20 cellular contexts compared by ENCODE assay signal in genomic region chr4:183532823-183533222, GRCh38. TPM values are rescaled to one million over a fixed set of nuclear protein-coding genes. Genes with fewer than 3 reads are reported as not detected.
DNase-seq lines count a peak whose midpoint lies in the region; ATAC-seq and TF ChIP-seq lines count a peak whose summit lies in the region.
"Had no signal": no experiment of that assay in that cellular context is flagged by ENCODE, and none has a peak within 500 bp of the region (broad histone marks: within the 10 kb centered on the region; RNA-seq: fewer than 3 reads in every experiment).

No MANE protein-coding gene starts in this region.

- no peaks in the 10 kb centered on the region for H4K20me1 ChIP-seq in hepatocyte (ENCODE audit: insufficient read depth, poor library complexity, severe bottlenecking)

- DNase-seq in ACHN, result peak; percentile 57
- DNase-seq in HS-5 (ENCODE audit: low read depth), result peak; percentile 44
- DNase-seq in astrocyte of the hippocampus (ENCODE audit: low read depth, low spot score), result peak; percentile 76
- DNase-seq in hepatocyte (ENCODE audit: low spot score), result peak; percentile 21
- no peak for DNase-seq in dermis blood vessel endothelial cell
- no peak for DNase-seq in NOMO-1 treated with dmso at 0.1 percent for 144 hours (lab: John Stamatoyannopoulos, UW; ENCODE audit: unreplicated experiment)
- DNase-seq: activated naive CD4-positive, alpha-beta T cell treated with anti-CD3 and anti-CD28 coated beads, Interleukin-2, amount 10 ng/mL, durations not matched to agents 7 days and 5 days; CD4-positive, alpha-beta memory T cell; effector CD8-positive, alpha-beta T cell; GOT3; naive thymus-derived CD8-positive, alpha-beta T cell; NCI-H2081; NCI-H526 treated with DMSO at 0.1 percent for 48 hours; OCI-M1; stimulated activated naive CD8-positive, alpha-beta T cell treated with anti-CD3 and anti-CD28 coated beads, Interleukin-15, amount 100 ng/mL, for 72 hours had no signal

- ATAC-seq in HG03025 (IDR thresholded peaks at IDR 0.05; ENCODE audit: low FRiP score, unreplicated experiment), result no peak
- no peak for ATAC-seq in GM21619 (IDR thresholded peaks at IDR 0.05; ENCODE audit: unreplicated experiment)
- ATAC-seq: GM12878; naive thymus-derived CD8-positive, alpha-beta T cell; stimulated activated naive CD8-positive, alpha-beta T cell treated with anti-CD3 and anti-CD28 coated beads, Interleukin-15, amount 100 ng/mL, for 72 hours had no signal

- no peaks in the 10 kb centered on the region for H3K9me2 ChIP-seq in hepatocyte (replicated peaks; ENCODE audit: insufficient read depth)

- in situ Hi-C loops in ACHN (cut with HindIII; ENCODE audit: low pct_ligation_motif_present, low pct_unique_long_range_greater_than_20kb, low sequenced_read_pairs), result no loop called here

- H3K4me1 ChIP-seq in hepatocyte (ENCODE audit: insufficient read depth), result no peaks in the 10 kb centered on the region

- H3K36me3 ChIP-seq in hepatocyte (replicated peaks; ENCODE audit: insufficient read depth, low read depth), result no peaks in the 10 kb centered on the region
- H3K36me3 ChIP-seq: cardiac muscle cell had no signal

- H3K79me2 ChIP-seq in hepatocyte, result no peaks in the 10 kb centered on the region

- no peak for TF ChIP-seq CTCF in hepatocyte (IDR thresholded peaks at IDR 0.05; ENCODE audit: poor library complexity)

- H3K27ac ChIP-seq in hepatocyte, result no peak overlapping the region
- H3K27ac ChIP-seq: cardiac muscle cell had no signal

- H3K4me2 ChIP-seq in hepatocyte, result no peak overlapping the region

- 62% methylated on average over 4 of the region's 4 CpGs for WGBS in hepatocyte (ENCODE audit: low lambda C conversion rate, missing lambda C conversion rate)

- H3K4me3 ChIP-seq in hepatocyte, result no peak overlapping the region
- H3K4me3 ChIP-seq: cardiac muscle cell, GM12878, lung had no signal

- H3K9me3 ChIP-seq in hepatocyte (ENCODE audit: low read depth), result no peaks in the 10 kb centered on the region

- H3K27me3 ChIP-seq in hepatocyte, result no peaks in the 10 kb centered on the region
- H3K27me3 ChIP-seq: cardiac muscle cell had no signal

- H2AFZ ChIP-seq in hepatocyte, result no peak overlapping the region

RNA-seq across cellular contexts. Expression of gene ING2, which starts 28.0 kb away (rescaled TPM):
- total RNA-seq in hepatocyte (25.2 and 25.8 TPM in 2 replicates), dermis blood vessel endothelial cell (4.3 and 7.7 TPM in 2 replicates)
- 33.4 and 39.5 TPM in 2 replicates for polyA plus RNA-seq in hepatocyte

Comparison
In these comparisons a context has a peak if more than half of its experiments do, and no peak if none do; other contexts are left out.
1. DNase-seq: peak in ACHN (single experiment), HS-5 (single experiment), astrocyte of the hippocampus (single experiment) and hepatocyte (single experiment); none in dermis blood vessel endothelial cell (single experiment) and NOMO-1 treated with dmso at 0.1 percent for 144 hours (single experiment).